8 cellular contexts compared by ENCODE assay signal in genomic region chr1:32871364-32872188, GRCh38. TPM values are rescaled to one million over a fixed set of nuclear protein-coding genes. Genes with fewer than 3 reads are reported as not detected.
DNase-seq lines count a peak whose midpoint lies in the region; ATAC-seq and TF ChIP-seq lines count a peak whose summit lies in the region.

No MANE protein-coding gene starts in this region.

- no peak for ATAC-seq in GM18858 (IDR thresholded peaks at IDR 0.05; ENCODE audit: unreplicated experiment)

- TF ChIP-seq CTCF in astrocyte of the cerebellum (IDR thresholded peaks at IDR 0.05; ENCODE audit: low read depth, low read length, missing control alignments): no peak
- no peak for TF ChIP-seq CTCF in liver (IDR thresholded peaks at IDR 0.05; ENCODE audit: low read depth, low read length, missing input control)
- TF ChIP-seq CTCF in tibial artery (IDR thresholded peaks at IDR 0.05): no peak

- H3K36me3 ChIP-seq in liver (ENCODE audit: control insufficient read depth in 4 of 4, insufficient read depth in 3 of 4, low read depth in 1 of 4, low read length in 3 of 4) (no peaks in the 10 kb centered on the region), tibial artery (no peaks in the 10 kb centered on the region)

- in situ Hi-C loops in astrocyte of the cerebellum (cut with HindIII; ENCODE audit: low sequenced_read_pairs): no loop called here

- H3K4me3 ChIP-seq in astrocyte of the cerebellum (ENCODE audit: low read depth, low read length): peak overlapping the region; percentile 39
- H3K4me3 ChIP-seq in liver (ENCODE audit: low read depth in 1 of 3, low read length in 3 of 3): peak overlapping the region in 2 of 3 donors; percentile 47 to 63
- H3K4me3 ChIP-seq in tibial artery: peak overlapping the region; percentile 49 to 59

- peak overlapping the region; percentile 46 for H3K4me3 Mint-ChIP-seq in activated T-cell treated with anti-CD3 and anti-CD28 coated beads, Interleukin-2, amount 50 U/mL, for 24 hours

- H3K27me3 ChIP-seq in liver (ENCODE audit: control insufficient read depth in 4 of 4, insufficient read depth in 4 of 4, low read length in 3 of 4) (no peaks in the 10 kb centered on the region), tibial artery (peaks cover 0 to 9% of the 10 kb centered on the region in 2 donors)

- WGBS in liver: 62% methylated on average over 13 of the region's 13 CpGs

- no peaks in the 10 kb centered on the region for H3K9me3 ChIP-seq in liver (ENCODE audit: control insufficient read depth in 4 of 4, low read length in 3 of 4)
- no peaks in the 10 kb centered on the region for H3K9me3 ChIP-seq in tibial artery

- H3K36me3 Mint-ChIP-seq in activated T-cell treated with anti-CD3 and anti-CD28 coated beads, Interleukin-2, amount 50 U/mL, for 24 hours (ENCODE audit: low read depth): peaks cover 5% of the 10 kb centered on the region

- no peak for TF ChIP-seq RAD21 in liver (IDR thresholded peaks at IDR 0.05)

- H3K27ac ChIP-seq in liver (ENCODE audit: low read depth in 1 of 2, low read length in 2 of 2) (no peak overlapping the region), tibial artery (peak overlapping the region; percentile 31 to 42)

- peaks cover 2 to 20% (median 17%) of the 10 kb centered on the region in 4 donors for H3K4me1 ChIP-seq in liver (ENCODE audit: control insufficient read depth in 4 of 4, insufficient read depth in 4 of 4, low read length in 3 of 4)
- H3K4me1 ChIP-seq in tibial artery: peaks cover 0 to 33% (median 28%) of the 10 kb centered on the region in 4 donors

- intact Hi-C loops in tibial artery (cut with DNase I; ENCODE audit: low total_unique reads): loop anchor here (5.0 kb wide), 2 partner anchors 44 to 159 kb away; no protein-coding TSS in a partner anchor

- no peak overlapping the region for H3K27ac Mint-ChIP-seq in activated T-cell treated with anti-CD3 and anti-CD28 coated beads, Interleukin-2, amount 50 U/mL, for 24 hours

- peaks cover 68% of the 10 kb centered on the region for H3K27me3 Mint-ChIP-seq in activated T-cell treated with anti-CD3 and anti-CD28 coated beads, Interleukin-2, amount 50 U/mL, for 24 hours

- H3K9ac ChIP-seq in liver (ENCODE audit: low read depth in 1 of 2, low read length in 2 of 2): no peak overlapping the region

- peak; percentile 41 for DNase-seq in activated T-cell treated with anti-CD3 and anti-CD28 coated beads, Interleukin-2, amount 50 U/mL, for 24 hours
- DNase-seq in activated T-cell treated with anti-CD3 and anti-CD28 coated beads, Interleukin-2, amount 50 U/mL, for 1 hour: no peak
- DNase-seq in astrocyte of the cerebellum (ENCODE audit: low read depth): no peak
- peak; percentile 22 to 63 for DNase-seq in tibial artery
- DNase-seq in amygdala (lab: John Stamatoyannopoulos, UW): no peak
- no peak for DNase-seq in occipital lobe (lab: John Stamatoyannopoulos, UW)

- H3K4me1 Mint-ChIP-seq in activated T-cell treated with anti-CD3 and anti-CD28 coated beads, Interleukin-2, amount 50 U/mL, for 24 hours (ENCODE audit: low read depth): peaks cover 10% of the 10 kb centered on the region

- no peaks in the 10 kb centered on the region for H3K9me3 Mint-ChIP-seq in activated T-cell treated with anti-CD3 and anti-CD28 coated beads, Interleukin-2, amount 50 U/mL, for 24 hours

TF ChIP-seq in liver, 16 proteins besides CTCF, POLR2A, EP300 and RAD21:
- TF ChIP-seq ZBTB33 (IDR thresholded peaks at IDR 0.05) (no peak), RXRA (IDR thresholded peaks at IDR 0.05) (no peak), NR2F2 (IDR thresholded peaks at IDR 0.05) (no peak)

RNA-seq across cellular contexts. Expression of gene FNDC5, which starts 0.9 kb away (rescaled TPM):
- total RNA-seq in liver (10 to 100 TPM in 1 of 2 donors, 1 to 10 TPM in 1; 2.5 to 10.5 TPM), occipital lobe (17.0 TPM)
- polyA plus RNA-seq in liver: 1 to 10 TPM in 1 of 2 donors, under 1 TPM in 1; 0.43 to 1.5 TPM

RNA-seq across cellular contexts. Expression of gene HPCA, which starts 14.7 kb away (rescaled TPM):
- total RNA-seq in liver (not detected), occipital lobe (44.0 TPM)
- not detected for polyA plus RNA-seq in liver

RNA-seq across cellular contexts. Expression of gene TMEM54, which starts 29.6 kb away (rescaled TPM):
- total RNA-seq in liver (1 to 10 TPM in 1 of 2 donors, under 1 TPM in 1; 0.92 to 1.4 TPM), occipital lobe (5.3 TPM)
- polyA plus RNA-seq in liver: 10 to 100 TPM in 1 of 2 donors, 1 to 10 TPM in 1; 3.8 to 10.9 TPM

RNA-seq across cellular contexts. Expression of gene S100PBP, which starts 54.1 kb away (rescaled TPM):
- total RNA-seq in liver: 10 to 100 TPM; 15.8 to 24.8 TPM
- 1 to 10 TPM; 1.9 to 6.4 TPM for polyA plus RNA-seq in liver
- 42.7 TPM for total RNA-seq in occipital lobe

RNA-seq across cellular contexts. Expression of gene YARS1, which starts 54.4 kb away (rescaled TPM):
- 10 to 100 TPM; 31.6 to 94.0 TPM for total RNA-seq in liver
- polyA plus RNA-seq in liver: 10 to 100 TPM; 39.3 to 65.8 TPM
- total RNA-seq in occipital lobe: 43.4 TPM

Comparison
In these comparisons a context has a peak if more than half of its experiments do, and no peak if none do; other contexts are left out.
1. DNase-seq: peak in activated T-cell treated with anti-CD3 and anti-CD28 coated beads, Interleukin-2, amount 50 U/mL, for 24 hours (single experiment) and tibial artery (2 of 2); none in activated T-cell treated with anti-CD3 and anti-CD28 coated beads, Interleukin-2, amount 50 U/mL, for 1 hour (single experiment), astrocyte of the cerebellum (single experiment), amygdala (0 of 56) and occipital lobe (single experiment).
2. H3K27ac ChIP-seq: peak in tibial artery (2 of 2); none in liver (0 of 2).
3. RNA of gene HPCA, which starts 14.7 kb away (total RNA-seq): 44.0 TPM in occipital lobe (single experiment); not detected in liver; every median in the first group is over 10 times any median in the second.
4. Peak in every context shown above with its lines, with median percentiles within 50 percentile points of each other: H3K4me3 ChIP-seq.